Comparison of ENCODE assay signal across 10 cellular contexts in genomic region chr1:231418101-231418740, GRCh38. TPM values are rescaled to one million over a fixed set of nuclear protein-coding genes. Genes with fewer than 3 reads are reported as not detected.
DNase-seq lines count a peak whose midpoint lies in the region; ATAC-seq and TF ChIP-seq lines count a peak whose summit lies in the region.
"Had no signal": no experiment of that assay in that cellular context is flagged by ENCODE, and none has a peak within 500 bp of the region (broad histone marks: within the 10 kb centered on the region; RNA-seq: fewer than 3 reads in every experiment).

No MANE protein-coding gene starts in this region.

- peak overlapping the region; percentile 90 for H3K4me3 Mint-ChIP-seq in CD4-positive, alpha-beta T cell

- peaks cover 43% of the 10 kb centered on the region for H3K36me3 Mint-ChIP-seq in CD4-positive, alpha-beta T cell (ENCODE audit: low read depth)

- no peak overlapping the region for H2AFZ ChIP-seq in neuron (ENCODE audit: low read depth, low read length)

- peaks cover 81% of the 10 kb centered on the region for H3K4me1 Mint-ChIP-seq in CD4-positive, alpha-beta T cell (ENCODE audit: low read depth)

- no peak for DNase-seq in CD4-positive, alpha-beta T cell
- DNase-seq in MG63: no peak
- DNase-seq in effector memory CD4-positive, alpha-beta T cell: no peak
- no peak for DNase-seq in OCI-M1 (lab: John Stamatoyannopoulos, UW)
- DNase-seq: head of caudate nucleus, NCI-H2171 treated with DMSO at 0.1 percent for 48 hours had no signal

- H3K27me3 ChIP-seq in CD4-positive, alpha-beta T cell (ENCODE audit: control insufficient read depth, insufficient read depth, low read length): no peaks in the 10 kb centered on the region
- H3K27me3 ChIP-seq in MG63 (no peaks in the 10 kb centered on the region), neuron (ENCODE audit: insufficient read depth, low read length) (no peaks in the 10 kb centered on the region)
- no peaks in the 10 kb centered on the region for H3K27me3 ChIP-seq in effector memory CD4-positive, alpha-beta T cell (replicated peaks; ENCODE audit: control insufficient read depth, insufficient read depth, low read length, poor library complexity, severe bottlenecking)

- CTCF ChIA-PET in CD4-positive, alpha-beta T cell (lab: Charles Lee): interaction anchor here (0.7 kb wide), 1 partner anchor 22 kb away, joined by 4 read pairs; no protein-coding TSS in a partner anchor

- H3K27me3 Mint-ChIP-seq in CD4-positive, alpha-beta T cell: no peaks in the 10 kb centered on the region

- POLR2A ChIA-PET in CD4-positive, alpha-beta T cell (lab: Charles Lee): interaction anchor here (1.0 kb wide), 1 partner anchor 110 kb away, joined by 3 read pairs; no protein-coding TSS in a partner anchor

- H3K4me3 ChIP-seq in MG63 (peak overlapping the region; percentile 13), neuron (ENCODE audit: low read length) (peak overlapping the region; percentile 60)
- peak overlapping the region; percentile 67 for H3K4me3 ChIP-seq in effector memory CD4-positive, alpha-beta T cell (ENCODE audit: insufficient read depth, low read depth, low read length, poor library complexity, severe bottlenecking)

- peaks cover 27% of the 10 kb centered on the region for H3K4me1 ChIP-seq in effector memory CD4-positive, alpha-beta T cell (ENCODE audit: control insufficient read depth, insufficient read depth, low read length, poor library complexity, severe bottlenecking)
- H3K4me1 ChIP-seq in neuron (ENCODE audit: insufficient read depth, low read length): peaks cover 30% of the 10 kb centered on the region

- H3K36me3 ChIP-seq in MG63 (peaks cover 30% of the 10 kb centered on the region), neuron (ENCODE audit: insufficient read depth, low read length) (no peaks in the 10 kb centered on the region)
- H3K36me3 ChIP-seq in effector memory CD4-positive, alpha-beta T cell (ENCODE audit: control insufficient read depth, insufficient read depth, low read length): no peaks in the 10 kb centered on the region

- H3K27ac ChIP-seq in CD4-positive, alpha-beta T cell (ENCODE audit: low read depth, low read length): no peak overlapping the region
- no peak overlapping the region for H3K27ac ChIP-seq in effector memory CD4-positive, alpha-beta T cell (ENCODE audit: insufficient read depth, low read length, poor library complexity, severe bottlenecking)

- intact Hi-C loops in CD4-positive, alpha-beta T cell (cut with DNase I, micrococcal nuclease): no loop called here

- no peak for ATAC-seq in CD4-positive, alpha-beta T cell (ENCODE audit: poor library complexity)
- no peak for ATAC-seq in GM19035 (IDR thresholded peaks at IDR 0.05; ENCODE audit: unreplicated experiment)
- no peak for ATAC-seq in GM21528 (IDR thresholded peaks at IDR 0.05; ENCODE audit: low FRiP score, unreplicated experiment)
- no peak for ATAC-seq in HG02885 (IDR thresholded peaks at IDR 0.05; ENCODE audit: poor library complexity, unreplicated experiment)

- no peaks in the 10 kb centered on the region for H3K9me3 Mint-ChIP-seq in CD4-positive, alpha-beta T cell

- no peak for TF ChIP-seq CTCF in CD4-positive, alpha-beta T cell (IDR thresholded peaks at IDR 0.05)

- no peak overlapping the region for H3K27ac Mint-ChIP-seq in CD4-positive, alpha-beta T cell

- no peaks in the 10 kb centered on the region for H3K9me3 ChIP-seq in CD4-positive, alpha-beta T cell (ENCODE audit: control insufficient read depth, low read length)
- H3K9me3 ChIP-seq in MG63 (no peaks in the 10 kb centered on the region), neuron (ENCODE audit: low read length) (no peaks in the 10 kb centered on the region)
- H3K9me3 ChIP-seq in effector memory CD4-positive, alpha-beta T cell (ENCODE audit: control insufficient read depth, low read length): no peaks in the 10 kb centered on the region

RNA-seq across cellular contexts. Expression of gene EGLN1, which starts 3.9 kb away (rescaled TPM):
- total RNA-seq in CD4-positive, alpha-beta T cell: 1 to 10 TPM; 8.2 to 9.4 TPM
- total RNA-seq in MG63 (2014; rRNA removed; shearing (Covaris generic); ENCODE audit: low replicate concordance): 32.7 and 37.4 TPM in 2 replicates

Comparison
In these comparisons a context has a peak if more than half of its experiments do, and no peak if none do; other contexts are left out.
1. H3K4me3 ChIP-seq: peak in every context shown above with its lines; median percentile 67 in effector memory CD4-positive, alpha-beta T cell; 60 in neuron; 13 in MG63.